Comparison of ENCODE assay signal across 14 cellular contexts in genomic region chr10:70559861-70560260, GRCh38. TPM values are rescaled to one million over a fixed set of nuclear protein-coding genes. Genes with fewer than 3 reads are reported as not detected.
DNase-seq lines count a peak whose midpoint lies in the region; ATAC-seq, FAIRE-seq and TF ChIP-seq lines count a peak whose summit lies in the region.
"Had no signal": no experiment of that assay in that cellular context is flagged by ENCODE, and none has a peak within 500 bp of the region (broad histone marks: within the 10 kb centered on the region; RNA-seq: fewer than 3 reads in every experiment).

No MANE protein-coding gene starts in this region.

- no peak for TF ChIP-seq EP300 in transverse colon (IDR thresholded peaks at IDR 0.05; ENCODE audit: low read depth)

- no peaks in the 10 kb centered on the region for H3K27me3 ChIP-seq in cardiac muscle cell
- H3K27me3 ChIP-seq in transverse colon: no peaks in the 10 kb centered on the region
- H3K27me3 ChIP-seq: hepatocyte had no signal

- peaks cover 15% of the 10 kb centered on the region for H3K4me1 Mint-ChIP-seq in T-helper 17 cell
- H3K4me1 Mint-ChIP-seq in stimulated activated effector memory CD8-positive, alpha-beta T cell treated with anti-CD3 and anti-CD28 coated beads, Interleukin-12 subunit alpha, Interleukin-12 subunit beta, amount 100 ng/mL, for 72 hours: peaks cover 51% of the 10 kb centered on the region
- H3K4me1 Mint-ChIP-seq in osteocyte (ENCODE audit: unreplicated experiment): peaks cover 7% of the 10 kb centered on the region

- no peak for TF ChIP-seq POLR2A in transverse colon (IDR thresholded peaks at IDR 0.05)

- H3K36me3 Mint-ChIP-seq in T-helper 17 cell (ENCODE audit: low read depth) (no peaks in the 10 kb centered on the region), osteocyte (ENCODE audit: unreplicated experiment) (no peaks in the 10 kb centered on the region)
- no peaks in the 10 kb centered on the region for H3K36me3 Mint-ChIP-seq in stimulated activated effector memory CD8-positive, alpha-beta T cell treated with anti-CD3 and anti-CD28 coated beads, Interleukin-12 subunit alpha, Interleukin-12 subunit beta, amount 100 ng/mL, for 72 hours

- H3K4me1 ChIP-seq in cardiac muscle cell (ENCODE audit: low read depth) (peaks cover 31% of the 10 kb centered on the region), kidney (ENCODE audit: control insufficient read depth in 1 of 2, insufficient read depth in 1 of 2, low read depth in 1 of 2, low read length in 2 of 2) (peaks cover 0 to 3% of the 10 kb centered on the region in 2 donors), transverse colon (peaks cover 0 to 15% (median 5%) of the 10 kb centered on the region in 4 donors)

- H3K4me3 ChIP-seq in cardiac muscle cell (no peak overlapping the region), kidney (ENCODE audit: low read length in 2 of 2) (no peak overlapping the region), transverse colon (no peak overlapping the region)
- H3K4me3 ChIP-seq: hepatocyte, psoas muscle had no signal

- H3K36me3 ChIP-seq in cardiac muscle cell (no peaks in the 10 kb centered on the region), kidney (ENCODE audit: control insufficient read depth in 1 of 2, insufficient read depth in 2 of 2, low read length in 2 of 2) (no peaks in the 10 kb centered on the region), transverse colon (no peaks in the 10 kb centered on the region)

- no peak for FAIRE-seq in kidney (lab: Jason Lieb, UNC)

- H3K27ac ChIP-seq in cardiac muscle cell (peak overlapping the region; percentile 87), kidney (ENCODE audit: low read depth in 2 of 2, low read length in 2 of 2) (no peak overlapping the region), transverse colon (no peak overlapping the region)
- H3K27ac ChIP-seq: psoas muscle had no signal

- no peak for TF ChIP-seq CTCF in cardiac muscle cell (IDR thresholded peaks at IDR 0.05; ENCODE audit: low read depth, low read length)
- no peak for TF ChIP-seq CTCF in kidney (IDR thresholded peaks at IDR 0.05; ENCODE audit: borderline replicate concordance, extremely low read depth, insufficient read depth)
- TF ChIP-seq CTCF in transverse colon (IDR thresholded peaks at IDR 0.05): no peak
- TF ChIP-seq CTCF in osteocyte (IDR thresholded peaks at IDR 0.05): no peak

- peak overlapping the region; percentile 92 for H3K27ac Mint-ChIP-seq in T-helper 17 cell
- peak overlapping the region; percentile 91 for H3K27ac Mint-ChIP-seq in stimulated activated effector memory CD8-positive, alpha-beta T cell treated with anti-CD3 and anti-CD28 coated beads, Interleukin-12 subunit alpha, Interleukin-12 subunit beta, amount 100 ng/mL, for 72 hours
- no peak overlapping the region for H3K27ac Mint-ChIP-seq in osteocyte (ENCODE audit: unreplicated experiment)

- in situ Hi-C loops in transverse colon (cut with MboI; ENCODE audit: low pct_ligation_motif_present in 1 of 4, low pct_unique_long_range_greater_than_20kb in 1 of 4, low sequenced_read_pairs in 3 of 4): loop anchor here in 1 of 4 donors (10.0 kb wide), 1 partner anchor 195 kb away; no protein-coding TSS in a partner anchor

- no peaks in the 10 kb centered on the region for H3K9me3 ChIP-seq in cardiac muscle cell (ENCODE audit: low read depth)
- H3K9me3 ChIP-seq in T-helper 17 cell (ENCODE audit: control insufficient read depth, low read length, poor library complexity, severe bottlenecking): no peaks in the 10 kb centered on the region
- no peaks in the 10 kb centered on the region for H3K9me3 ChIP-seq in kidney (ENCODE audit: control insufficient read depth in 1 of 2, low read length in 2 of 2)
- no peaks in the 10 kb centered on the region for H3K9me3 ChIP-seq in transverse colon
- H3K9me3 ChIP-seq: psoas muscle had no signal

- no peak overlapping the region for H3K4me3 Mint-ChIP-seq in T-helper 17 cell
- H3K4me3 Mint-ChIP-seq in stimulated activated effector memory CD8-positive, alpha-beta T cell treated with anti-CD3 and anti-CD28 coated beads, Interleukin-12 subunit alpha, Interleukin-12 subunit beta, amount 100 ng/mL, for 72 hours: peak overlapping the region; percentile 78
- H3K4me3 Mint-ChIP-seq in osteocyte (ENCODE audit: unreplicated experiment): no peak overlapping the region
- H3K4me3 Mint-ChIP-seq: endodermal cell had no signal

- no peak overlapping the region for H3K9ac ChIP-seq in kidney (ENCODE audit: low read length in 2 of 2)

- 89% methylated on average over 5 of the region's 5 CpGs; no CpG with 5 or more reads in 1 of the 2 donors for WGBS in transverse colon (ENCODE audit: low coverage in 1 of 2), 2 donors

- DNase-seq in cardiac muscle cell (ENCODE audit: low read depth in 1 of 2, low spot score in 1 of 2): no peak
- no peak for DNase-seq in left ventricle myocardium superior
- no peak for DNase-seq in T-helper 17 cell
- DNase-seq in kidney: peak; percentile 49
- no peak for DNase-seq in stimulated activated effector memory CD8-positive, alpha-beta T cell treated with anti-CD3 and anti-CD28 coated beads, Interleukin-12 subunit alpha, Interleukin-12 subunit beta, amount 100 ng/mL, for 72 hours (ENCODE audit: low spot score in 2 of 2)
- no peak for DNase-seq in transverse colon
- DNase-seq in NK-92 (lab: John Stamatoyannopoulos, UW; ENCODE audit: unreplicated experiment): no peak
- no peak for DNase-seq in osteocyte (ENCODE audit: extremely low spot score, unreplicated experiment)
- DNase-seq: NCI-H1436 had no signal

- ATAC-seq in left ventricle myocardium superior (no peak), T-helper 17 cell (no peak)
- no peak for ATAC-seq in stimulated activated effector memory CD8-positive, alpha-beta T cell treated with anti-CD3 and anti-CD28 coated beads, Interleukin-12 subunit alpha, Interleukin-12 subunit beta, amount 100 ng/mL, for 72 hours

- peaks cover 6% of the 10 kb centered on the region for H3K27me3 Mint-ChIP-seq in T-helper 17 cell
- no peaks in the 10 kb centered on the region for H3K27me3 Mint-ChIP-seq in osteocyte (ENCODE audit: unreplicated experiment)

- no peaks in the 10 kb centered on the region for H3K9me3 Mint-ChIP-seq in stimulated activated effector memory CD8-positive, alpha-beta T cell treated with anti-CD3 and anti-CD28 coated beads, Interleukin-12 subunit alpha, Interleukin-12 subunit beta, amount 100 ng/mL, for 72 hours
- H3K9me3 Mint-ChIP-seq in osteocyte (ENCODE audit: unreplicated experiment): no peaks in the 10 kb centered on the region
- H3K9me3 Mint-ChIP-seq: endodermal cell had no signal

- intact Hi-C loops in left ventricle myocardium superior (cut with micrococcal nuclease): no loop called here
- intact Hi-C loops in kidney (cut with DNase I): loop anchor here (10.0 kb wide), 1 partner anchor 315 kb away; no protein-coding TSS in a partner anchor
- intact Hi-C loops in transverse colon (cut with DNase I; ENCODE audit: low total_unique reads): loop anchor here (5.0 kb wide), 1 partner anchor 197 kb away; no protein-coding TSS in a partner anchor

RNA-seq across cellular contexts. Expression of gene PRF1, which starts 42.7 kb away (rescaled TPM):
- total RNA-seq in cardiac muscle cell: 0.07 TPM in 1 of 2 replicates, not detected in the other
- 0.84 TPM in 1 of 2 replicates, not detected in the other for polyA plus RNA-seq in cardiac muscle cell
- 3.2 TPM for total RNA-seq in left ventricle myocardium superior
- total RNA-seq in T-helper 17 cell: 10 to 100 TPM; 16.5 to 18.0 TPM
- 8.8 TPM for total RNA-seq in kidney
- polyA plus RNA-seq in kidney (ENCODE audit: insufficient read depth, low read depth, low replicate concordance): 1.4 TPM
- 10 to 100 TPM in 1 of 4 donors, 1 to 10 TPM in 2, under 1 TPM in 1; 0.80 to 12.7 (median 6.0) TPM for total RNA-seq in transverse colon
- not detected in 2 replicates for total RNA-seq in osteocyte
- total RNA-seq: endodermal cell, G401, H4, hepatocyte had no signal
- polyA plus RNA-seq: hepatocyte had no signal
